ENCODE assay signal across 1 cellular context in the genomic region with DNA sequence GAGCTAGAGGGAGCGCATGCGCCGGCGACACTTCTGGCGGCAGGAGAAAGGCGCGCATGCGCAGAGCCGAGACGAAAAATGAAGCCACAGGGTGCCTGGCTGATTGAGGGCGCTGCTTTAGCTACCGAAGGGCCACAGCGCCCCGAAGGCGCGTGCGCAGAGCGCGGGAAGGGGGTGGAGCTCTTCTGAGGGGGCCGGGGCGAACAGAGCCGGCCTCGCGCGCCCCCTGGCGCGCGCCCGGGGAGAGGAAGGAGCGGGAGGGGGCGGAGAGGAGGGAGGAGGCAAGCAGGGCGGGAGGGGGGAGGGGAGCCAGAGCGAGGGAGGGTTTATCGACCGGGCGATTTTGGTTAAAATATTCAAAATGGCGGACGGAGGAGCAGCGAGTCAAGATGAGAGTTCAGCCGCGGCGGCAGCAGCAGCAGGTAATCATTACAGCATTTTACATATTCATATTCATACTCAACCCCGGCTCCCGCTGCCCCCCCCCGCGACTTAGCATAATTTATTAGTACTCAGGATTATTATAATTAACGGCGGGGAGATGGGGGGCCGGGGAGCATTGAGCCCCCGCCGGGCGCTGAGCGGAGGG.
TF ChIP-seq lines count a peak whose summit lies in the region.

POU2F1 (plus strand) TSS at position 350 of the 589 bp plus-strand sequence; CDS start at position 362, 12 bp downstream.

TF ChIP-seq in HepG2, 621 proteins besides CTCF, POLR2A, EP300 and RAD21 (continued from another document):
- TF ChIP-seq ZNF260 (CRISPR knock-in tag; IDR thresholded peaks at IDR 0.05; ENCODE audit: borderline replicate concordance, low read depth) (no peak), ZNF557 (CRISPR knock-in tag; IDR thresholded peaks at IDR 0.05) (no peak), ZNF468 (CRISPR knock-in tag; IDR thresholded peaks at IDR 0.05) (no peak), NFATC3 (CRISPR knock-in tag; IDR thresholded peaks at IDR 0.05) (no peak), ZNF788 (CRISPR knock-in tag; IDR thresholded peaks at IDR 0.05; ENCODE audit: borderline replicate concordance) (no peak), ZNF713 (CRISPR knock-in tag; IDR thresholded peaks at IDR 0.05) (no peak), ZNF138 (CRISPR knock-in tag; IDR thresholded peaks at IDR 0.05; ENCODE audit: low read depth) (no peak), ZNF75D (CRISPR knock-in tag; IDR thresholded peaks at IDR 0.05; ENCODE audit: borderline replicate concordance) (no peak), ZNF280B (CRISPR knock-in tag; IDR thresholded peaks at IDR 0.05; ENCODE audit: borderline replicate concordance) (no peak), GZF1 (CRISPR knock-in tag; IDR thresholded peaks at IDR 0.05) (no peak), PBX2 (CRISPR knock-in tag; IDR thresholded peaks at IDR 0.05) (no peak), REPIN1 (CRISPR knock-in tag; IDR thresholded peaks at IDR 0.05; ENCODE audit: borderline replicate concordance, low read depth) (no peak), ZNF101 (CRISPR knock-in tag; IDR thresholded peaks at IDR 0.05; ENCODE audit: borderline replicate concordance, low read depth) (no peak), PLRG1 (conservative IDR thresholded peaks at IDR 0.05) (no peak), ZIK1 (CRISPR knock-in tag; IDR thresholded peaks at IDR 0.05; ENCODE audit: borderline replicate concordance, low read depth) (no peak; the same call in 1 of the 2 replicates), ZNF841 (CRISPR knock-in tag; IDR thresholded peaks at IDR 0.05; ENCODE audit: borderline replicate concordance) (no peak), ZNF382 (CRISPR knock-in tag; IDR thresholded peaks at IDR 0.05; ENCODE audit: borderline replicate concordance) (no peak), ZBTB46 (CRISPR knock-in tag; IDR thresholded peaks at IDR 0.05; ENCODE audit: borderline replicate concordance) (no peak), KLF9 (CRISPR knock-in tag; IDR thresholded peaks at IDR 0.05; ENCODE audit: low read depth) (no peak), ARNTL (CRISPR knock-in tag; IDR thresholded peaks at IDR 0.05) (no peak), MIXL1 (CRISPR knock-in tag; IDR thresholded peaks at IDR 0.05) (no peak), PTBP1 (IDR thresholded peaks at IDR 0.05; ENCODE audit: low read depth, low read length, poor library complexity, severe bottlenecking) (no peak), HNRNPH1 (optimal IDR thresholded peaks at IDR 0.05; ENCODE audit: low read depth, low read length) (no peak), CBX1 (IDR thresholded peaks at IDR 0.05; ENCODE audit: low read depth) (no peak)
- TF ChIP-seq, protein P1, sequence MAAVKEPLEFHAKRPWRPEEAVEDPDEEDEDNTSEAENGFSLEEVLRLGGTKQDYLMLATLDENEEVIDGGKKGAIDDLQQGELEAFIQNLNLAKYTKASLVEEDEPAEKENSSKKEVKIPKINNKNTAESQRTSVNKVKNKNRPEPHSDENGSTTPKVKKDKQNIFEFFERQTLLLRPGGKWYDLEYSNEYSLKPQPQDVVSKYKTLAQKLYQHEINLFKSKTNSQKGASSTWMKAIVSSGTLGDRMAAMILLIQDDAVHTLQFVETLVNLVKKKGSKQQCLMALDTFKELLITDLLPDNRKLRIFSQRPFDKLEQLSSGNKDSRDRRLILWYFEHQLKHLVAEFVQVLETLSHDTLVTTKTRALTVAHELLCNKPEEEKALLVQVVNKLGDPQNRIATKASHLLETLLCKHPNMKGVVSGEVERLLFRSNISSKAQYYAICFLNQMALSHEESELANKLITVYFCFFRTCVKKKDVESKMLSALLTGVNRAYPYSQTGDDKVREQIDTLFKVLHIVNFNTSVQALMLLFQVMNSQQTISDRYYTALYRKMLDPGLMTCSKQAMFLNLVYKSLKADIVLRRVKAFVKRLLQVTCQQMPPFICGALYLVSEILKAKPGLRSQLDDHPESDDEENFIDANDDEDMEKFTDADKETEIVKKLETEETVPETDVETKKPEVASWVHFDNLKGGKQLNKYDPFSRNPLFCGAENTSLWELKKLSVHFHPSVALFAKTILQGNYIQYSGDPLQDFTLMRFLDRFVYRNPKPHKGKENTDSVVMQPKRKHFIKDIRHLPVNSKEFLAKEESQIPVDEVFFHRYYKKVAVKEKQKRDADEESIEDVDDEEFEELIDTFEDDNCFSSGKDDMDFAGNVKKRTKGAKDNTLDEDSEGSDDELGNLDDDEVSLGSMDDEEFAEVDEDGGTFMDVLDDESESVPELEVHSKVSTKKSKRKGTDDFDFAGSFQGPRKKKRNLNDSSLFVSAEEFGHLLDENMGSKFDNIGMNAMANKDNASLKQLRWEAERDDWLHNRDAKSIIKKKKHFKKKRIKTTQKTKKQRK (IDR thresholded peaks at IDR 0.05; ENCODE audit: low read length) = no peak
- TF ChIP-seq, protein P2, sequence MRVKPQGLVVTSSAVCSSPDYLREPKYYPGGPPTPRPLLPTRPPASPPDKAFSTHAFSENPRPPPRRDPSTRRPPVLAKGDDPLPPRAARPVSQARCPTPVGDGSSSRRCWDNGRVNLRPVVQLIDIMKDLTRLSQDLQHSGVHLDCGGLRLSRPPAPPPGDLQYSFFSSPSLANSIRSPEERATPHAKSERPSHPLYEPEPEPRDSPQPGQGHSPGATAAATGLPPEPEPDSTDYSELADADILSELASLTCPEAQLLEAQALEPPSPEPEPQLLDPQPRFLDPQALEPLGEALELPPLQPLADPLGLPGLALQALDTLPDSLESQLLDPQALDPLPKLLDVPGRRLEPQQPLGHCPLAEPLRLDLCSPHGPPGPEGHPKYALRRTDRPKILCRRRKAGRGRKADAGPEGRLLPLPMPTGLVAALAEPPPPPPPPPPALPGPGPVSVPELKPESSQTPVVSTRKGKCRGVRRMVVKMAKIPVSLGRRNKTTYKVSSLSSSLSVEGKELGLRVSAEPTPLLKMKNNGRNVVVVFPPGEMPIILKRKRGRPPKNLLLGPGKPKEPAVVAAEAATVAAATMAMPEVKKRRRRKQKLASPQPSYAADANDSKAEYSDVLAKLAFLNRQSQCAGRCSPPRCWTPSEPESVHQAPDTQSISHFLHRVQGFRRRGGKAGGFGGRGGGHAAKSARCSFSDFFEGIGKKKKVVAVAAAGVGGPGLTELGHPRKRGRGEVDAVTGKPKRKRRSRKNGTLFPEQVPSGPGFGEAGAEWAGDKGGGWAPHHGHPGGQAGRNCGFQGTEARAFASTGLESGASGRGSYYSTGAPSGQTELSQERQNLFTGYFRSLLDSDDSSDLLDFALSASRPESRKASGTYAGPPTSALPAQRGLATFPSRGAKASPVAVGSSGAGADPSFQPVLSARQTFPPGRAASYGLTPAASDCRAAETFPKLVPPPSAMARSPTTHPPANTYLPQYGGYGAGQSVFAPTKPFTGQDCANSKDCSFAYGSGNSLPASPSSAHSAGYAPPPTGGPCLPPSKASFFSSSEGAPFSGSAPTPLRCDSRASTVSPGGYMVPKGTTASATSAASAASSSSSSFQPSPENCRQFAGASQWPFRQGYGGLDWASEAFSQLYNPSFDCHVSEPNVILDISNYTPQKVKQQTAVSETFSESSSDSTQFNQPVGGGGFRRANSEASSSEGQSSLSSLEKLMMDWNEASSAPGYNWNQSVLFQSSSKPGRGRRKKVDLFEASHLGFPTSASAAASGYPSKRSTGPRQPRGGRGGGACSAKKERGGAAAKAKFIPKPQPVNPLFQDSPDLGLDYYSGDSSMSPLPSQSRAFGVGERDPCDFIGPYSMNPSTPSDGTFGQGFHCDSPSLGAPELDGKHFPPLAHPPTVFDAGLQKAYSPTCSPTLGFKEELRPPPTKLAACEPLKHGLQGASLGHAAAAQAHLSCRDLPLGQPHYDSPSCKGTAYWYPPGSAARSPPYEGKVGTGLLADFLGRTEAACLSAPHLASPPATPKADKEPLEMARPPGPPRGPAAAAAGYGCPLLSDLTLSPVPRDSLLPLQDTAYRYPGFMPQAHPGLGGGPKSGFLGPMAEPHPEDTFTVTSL (CRISPR knock-in tag; IDR thresholded peaks at IDR 0.05; ENCODE audit: borderline replicate concordance) = no peak
- TF ChIP-seq, protein P3, sequence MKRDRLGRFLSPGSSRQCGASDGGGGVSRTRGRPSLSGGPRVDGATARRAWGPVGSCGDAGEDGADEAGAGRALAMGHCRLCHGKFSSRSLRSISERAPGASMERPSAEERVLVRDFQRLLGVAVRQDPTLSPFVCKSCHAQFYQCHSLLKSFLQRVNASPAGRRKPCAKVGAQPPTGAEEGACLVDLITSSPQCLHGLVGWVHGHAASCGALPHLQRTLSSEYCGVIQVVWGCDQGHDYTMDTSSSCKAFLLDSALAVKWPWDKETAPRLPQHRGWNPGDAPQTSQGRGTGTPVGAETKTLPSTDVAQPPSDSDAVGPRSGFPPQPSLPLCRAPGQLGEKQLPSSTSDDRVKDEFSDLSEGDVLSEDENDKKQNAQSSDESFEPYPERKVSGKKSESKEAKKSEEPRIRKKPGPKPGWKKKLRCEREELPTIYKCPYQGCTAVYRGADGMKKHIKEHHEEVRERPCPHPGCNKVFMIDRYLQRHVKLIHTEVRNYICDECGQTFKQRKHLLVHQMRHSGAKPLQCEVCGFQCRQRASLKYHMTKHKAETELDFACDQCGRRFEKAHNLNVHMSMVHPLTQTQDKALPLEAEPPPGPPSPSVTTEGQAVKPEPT (CRISPR knock-in tag; IDR thresholded peaks at IDR 0.05; ENCODE audit: low read depth) = no peak
TF ChIP-seq in HepG2: peak in this region for 63.
